8 cellular contexts compared by ENCODE assay signal in genomic region chr13:106567421-106568224, GRCh38. TPM values are rescaled to one million over a fixed set of nuclear protein-coding genes. Genes with fewer than 3 reads are reported as not detected.
DNase-seq lines count a peak whose midpoint lies in the region; ATAC-seq and TF ChIP-seq lines count a peak whose summit lies in the region.

ARGLU1 (minus strand) TSS chr13:106568137; CDS start chr13:106567919, 218 bp downstream.

- peaks cover 2% of the 10 kb centered on the region for H3K4me1 ChIP-seq in right cardiac atrium (ENCODE audit: control insufficient read depth, insufficient read depth, low read length)
- peaks cover 24% of the 10 kb centered on the region for H3K4me1 ChIP-seq in rectal smooth muscle tissue (ENCODE audit: control insufficient read depth, insufficient read depth, low read length)
- peaks cover 48% of the 10 kb centered on the region for H3K4me1 ChIP-seq in vagina

- peak within 1 kb of the TSS; percentile 96 for H3K27ac ChIP-seq in right cardiac atrium (ENCODE audit: low read length)
- peak within 1 kb of the TSS; percentile 97 for H3K27ac ChIP-seq in rectal smooth muscle tissue (ENCODE audit: low read depth, low read length)
- H3K27ac ChIP-seq in vagina, result peak within 1 kb of the TSS; percentile 97

- peak within 1 kb of the TSS; percentile 99 for H3K4me3 Mint-ChIP-seq in T-helper 17 cell

- peak; percentile 13 to 97 for TF ChIP-seq POLR2A in vagina (IDR thresholded peaks at IDR 0.05)

- H3K36me3 ChIP-seq in rectal smooth muscle tissue (ENCODE audit: control insufficient read depth, insufficient read depth, low read length) (no peaks in the 10 kb centered on the region), vagina (no peaks in the 10 kb centered on the region)

- intact Hi-C loops in right cardiac atrium (cut with DNase I), result no loop called here
- intact Hi-C loops in vagina (cut with DNase I), result no loop called here

- peaks cover 7% of the 10 kb centered on the region for H3K36me3 Mint-ChIP-seq in T-helper 17 cell (ENCODE audit: low read depth)

- H3K4me3 ChIP-seq in GM12865 (ENCODE audit: low read depth, low read length) (peak within 1 kb of the TSS; percentile 60), right cardiac atrium (ENCODE audit: low read length) (peak within 1 kb of the TSS; percentile 85), rectal smooth muscle tissue (ENCODE audit: low read length) (peak within 1 kb of the TSS; percentile 89), vagina (peak within 1 kb of the TSS; percentile 94 to 99)

- H3K4me1 Mint-ChIP-seq in T-helper 17 cell, result peaks cover 62% of the 10 kb centered on the region

- peak within 1 kb of the TSS; percentile 99 for H3K27ac Mint-ChIP-seq in T-helper 17 cell

- ATAC-seq in HG02588 (IDR thresholded peaks at IDR 0.05; ENCODE audit: unreplicated experiment) (peak; percentile 70), T-helper 17 cell (peak; percentile 85), right cardiac atrium (peak; percentile 93 to 94)

- under 1% methylated on average over 109 of the region's 109 CpGs for WGBS in right cardiac atrium

- DNase-seq in GM12865 (ENCODE audit: low read depth) (peak; percentile 95), NCI-H1048 (lab: John Stamatoyannopoulos, UW) (peak; percentile 80), T-helper 17 cell (peak; percentile 87 to 99 (median 89)), amygdala (lab: John Stamatoyannopoulos, UW) (peak; percentile 39 to 96 (median 87)), right cardiac atrium (peak; percentile 94 to 97 (median 97)), vagina (ENCODE audit: extremely low spot score in 2 of 2) (peak; percentile 94 to 96)

- no peak for TF ChIP-seq CTCF in GM12865 (IDR thresholded peaks at IDR 0.05; ENCODE audit: insufficient read depth, low read depth, low read length, missing control alignments)
- TF ChIP-seq CTCF in vagina (IDR thresholded peaks at IDR 0.05), result no peak

- H3K9me3 ChIP-seq in T-helper 17 cell (ENCODE audit: control insufficient read depth, low read length, poor library complexity, severe bottlenecking) (no peaks in the 10 kb centered on the region), right cardiac atrium (ENCODE audit: control insufficient read depth, low read length) (no peaks in the 10 kb centered on the region), vagina (no peaks in the 10 kb centered on the region)

- H3K27me3 ChIP-seq in right cardiac atrium (ENCODE audit: control insufficient read depth, insufficient read depth), result no peaks in the 10 kb centered on the region
- H3K27me3 ChIP-seq in rectal smooth muscle tissue (ENCODE audit: control insufficient read depth, insufficient read depth, low read length), result no peaks in the 10 kb centered on the region
- no peaks in the 10 kb centered on the region for H3K27me3 ChIP-seq in vagina

- peak within 1 kb of the TSS; percentile 92 for H3K9ac ChIP-seq in rectal smooth muscle tissue (ENCODE audit: low read length)

- no peaks in the 10 kb centered on the region for H3K27me3 Mint-ChIP-seq in T-helper 17 cell

RNA-seq across cellular contexts. Expression of gene ARGLU1, which starts in this region (rescaled TPM):
- total RNA-seq in T-helper 17 cell (100 to 1,000 TPM; 156 to 163 TPM), right cardiac atrium (10 to 100 TPM; 44.2 to 63.0 (median 47.3) TPM), vagina (88.9 TPM)
- 49.9 TPM for polyA plus RNA-seq in right cardiac atrium

Comparison
In these comparisons a context has a peak if more than half of its experiments do, and no peak if none do; other contexts are left out.
1. Peak in every context shown above with its lines: DNase-seq, ATAC-seq, H3K4me3 ChIP-seq and H3K27ac ChIP-seq.